Comparison of ENCODE assay signal across 8 cellular contexts in the genomic region with DNA sequence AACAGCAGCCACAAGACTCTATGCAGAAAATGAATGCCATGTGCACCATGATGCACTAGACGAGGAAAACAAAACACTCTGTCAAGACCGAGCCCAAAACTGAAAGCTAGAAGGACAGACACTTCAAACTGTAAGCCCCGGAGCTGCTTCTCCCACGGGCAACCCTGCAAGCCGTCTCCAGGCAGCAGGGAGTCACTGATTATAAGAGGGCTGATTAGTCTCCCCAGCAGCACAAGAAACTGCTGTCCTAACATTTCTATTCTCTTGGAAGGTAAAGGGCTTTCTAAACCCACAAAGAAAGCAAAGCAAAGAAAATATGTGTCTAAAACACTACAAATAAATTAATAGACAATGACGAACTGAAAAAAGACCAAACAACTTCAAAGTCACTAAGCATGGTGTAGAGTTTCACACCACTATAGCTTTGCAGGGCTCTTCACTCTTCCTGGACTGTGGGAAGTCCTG. TPM values are rescaled to one million over a fixed set of nuclear protein-coding genes. Genes with fewer than 3 reads are reported as not detected.
A peak's percentile ranks its signal among the peaks of the same experiment; 100 is the strongest.
DNase-seq lines count a peak whose midpoint lies in the region; ATAC-seq, FAIRE-seq and TF ChIP-seq lines count a peak whose summit lies in the region.

No MANE protein-coding gene starts in this region.

- H3K36me3 ChIP-seq in PC-3 (ENCODE audit: low read depth, low read length) (no peaks in the 10 kb centered on the region), colonic mucosa (no peaks in the 10 kb centered on the region), neural progenitor cell (no peaks in the 10 kb centered on the region)

- no peaks in the 10 kb centered on the region for H3K9me2 ChIP-seq in PC-3 (replicated peaks; ENCODE audit: low read length)

- H3K27ac ChIP-seq in PC-3 (ENCODE audit: low read length): no peak overlapping the region
- H3K27ac ChIP-seq in colonic mucosa: peak overlapping the region; percentile 41
- H3K27ac ChIP-seq in neural progenitor cell: no peak overlapping the region

- H3K36me3 Mint-ChIP-seq in Calu3 (ENCODE audit: insufficient read depth, unreplicated experiment) (peaks cover 5% of the 10 kb centered on the region), neural progenitor cell (no peaks in the 10 kb centered on the region)

- H3K27me3 Mint-ChIP-seq in Calu3 (ENCODE audit: unreplicated experiment): no peaks in the 10 kb centered on the region
- H3K27me3 Mint-ChIP-seq in neural progenitor cell (ENCODE audit: insufficient read depth, low read depth): no peaks in the 10 kb centered on the region

- DNase-seq in Calu3: no peak
- peak; percentile 5 for DNase-seq in PC-3
- no peak for DNase-seq in colonic mucosa
- no peak for DNase-seq in neural progenitor cell (ENCODE audit: low spot score)
- no peak for DNase-seq in NCI-H2081 treated with DMSO at 0.1 percent for 48 hours (lab: John Stamatoyannopoulos, UW)
- DNase-seq in HTR-8/SVneo (ENCODE audit: insufficient read length, low spot score): no peak

- H3K4me3 ChIP-seq in PC-3 (ENCODE audit: low read length) (peak overlapping the region; percentile 41), colonic mucosa (no peak overlapping the region), neural progenitor cell (no peak overlapping the region)

- H3K27me3 ChIP-seq in PC-3 (ENCODE audit: low read length) (no peaks in the 10 kb centered on the region), colonic mucosa (no peaks in the 10 kb centered on the region), neural progenitor cell (no peaks in the 10 kb centered on the region)

- H4K20me1 ChIP-seq in PC-3 (ENCODE audit: low read length): no peaks in the 10 kb centered on the region
- H4K20me1 ChIP-seq in neural progenitor cell (ENCODE audit: low read depth): peaks cover 17% of the 10 kb centered on the region

- H3K4me1 Mint-ChIP-seq in Calu3 (ENCODE audit: low read depth, unreplicated experiment): peaks cover 20% of the 10 kb centered on the region
- peaks cover 14% of the 10 kb centered on the region for H3K4me1 Mint-ChIP-seq in neural progenitor cell

- POLR2A ChIA-PET in PC-3 (lab: Charles Lee; ENCODE audit: unreplicated experiment): no interaction called here

- H3K4me3 Mint-ChIP-seq in Calu3 (ENCODE audit: low read depth, unreplicated experiment): peak overlapping the region; percentile 44
- peak overlapping the region; percentile 31 for H3K4me3 Mint-ChIP-seq in neural progenitor cell

- no peak overlapping the region for H3K27ac Mint-ChIP-seq in Calu3 (ENCODE audit: unreplicated experiment)
- H3K27ac Mint-ChIP-seq in neural progenitor cell: peak overlapping the region; percentile 2

- intact Hi-C loops in Calu3 (cut with micrococcal nuclease; ENCODE audit: unreplicated experiment) (no loop called here), PC-3 (cut with micrococcal nuclease) (no loop called here), colonic mucosa (cut with DNase I) (no loop called here)

- BruUV-seq in Calu3 (replicated peaks; lab: Mats Ljungman, UMichigan) (no TSS peak), PC-3 (replicated peaks; lab: Mats Ljungman, UMichigan) (no TSS peak)

- no peak for TF ChIP-seq CTCF in Calu3 (IDR thresholded peaks at IDR 0.05; ENCODE audit: unreplicated experiment)
- TF ChIP-seq CTCF in PC-3 (conservative IDR thresholded peaks at IDR 0.05; ENCODE audit: low read depth, low read length): no peak
- TF ChIP-seq CTCF in colonic mucosa (IDR thresholded peaks at IDR 0.05): no peak
- TF ChIP-seq CTCF in neural progenitor cell (IDR thresholded peaks at IDR 0.05): no peak

- peak overlapping the region; percentile 57 for H3K4me2 ChIP-seq in PC-3 (ENCODE audit: low read length)
- peak overlapping the region; percentile 33 for H3K4me2 ChIP-seq in neural progenitor cell

- H3K9me3 ChIP-seq in PC-3 (ENCODE audit: low read length) (no peaks in the 10 kb centered on the region), colonic mucosa (no peaks in the 10 kb centered on the region), neural progenitor cell (ENCODE audit: low read depth) (no peaks in the 10 kb centered on the region)

- no peaks in the 10 kb centered on the region for H3F3A ChIP-seq in PC-3 (ENCODE audit: low read length, unreplicated experiment)
- peaks cover 6% of the 10 kb centered on the region for H3F3A ChIP-seq in neural progenitor cell (ENCODE audit: low read depth)

- H2AFZ ChIP-seq in PC-3 (ENCODE audit: low read length) (peak overlapping the region; percentile 8; the same call in 1 of the 2 replicates), neural progenitor cell (replicated peaks) (no peak overlapping the region)

- CTCF ChIA-PET in Calu3 (lab: Charles Lee) (interaction anchor here (0.6 to 1.1 kb wide), 3 partner anchors 10 to 46 kb away, joined by 3 to 4 read pairs (median 4); no protein-coding TSS in a partner anchor), PC-3 (lab: Charles Lee) (no interaction called here)

- ATAC-seq in GM21423 (IDR thresholded peaks at IDR 0.05; ENCODE audit: unreplicated experiment) (peak; percentile 48), PC-3 (peak; percentile 66), HG03457 (IDR thresholded peaks at IDR 0.05; ENCODE audit: unreplicated experiment) (no peak)

- no peaks in the 10 kb centered on the region for H3K9me3 Mint-ChIP-seq in Calu3 (ENCODE audit: low read depth, unreplicated experiment)
- no peaks in the 10 kb centered on the region for H3K9me3 Mint-ChIP-seq in neural progenitor cell

- H3K4me1 ChIP-seq in PC-3 (ENCODE audit: insufficient read depth, low read length) (peaks cover 10% of the 10 kb centered on the region), colonic mucosa (peaks cover 42% of the 10 kb centered on the region), neural progenitor cell (peaks cover 14% of the 10 kb centered on the region)

- peaks cover 89% of the 10 kb centered on the region for H3K79me2 ChIP-seq in PC-3 (ENCODE audit: low read length)
- peaks cover 15% of the 10 kb centered on the region for H3K79me2 ChIP-seq in neural progenitor cell (ENCODE audit: low read depth)

- no peak overlapping the region for H3K9ac ChIP-seq in PC-3 (ENCODE audit: low read length)
- H3K9ac ChIP-seq in colonic mucosa (ENCODE audit: low read depth in 2 of 2, low read length in 2 of 2): peak overlapping the region in 1 of 2 donors; percentile 32
- no peak overlapping the region for H3K9ac ChIP-seq in neural progenitor cell

- FAIRE-seq in HTR-8/SVneo (lab: Jason Lieb, UNC): no peak

RNA-seq across cellular contexts. Expression of gene TBC1D2B, which starts 15.5 kb away (rescaled TPM):
- 50.0 and 52.8 TPM in 2 replicates for total RNA-seq in Calu3 (2022)
- total RNA-seq in PC-3 (2014; rRNA removed): 12.6 and 19.0 TPM in 2 replicates
- total RNA-seq in colonic mucosa: 10 to 100 TPM; 35.9 to 49.1 TPM
- total RNA-seq in neural progenitor cell (ENCODE audit: low replicate concordance): 11.7 and 18.6 TPM in 2 replicates

RNA-seq across cellular contexts. Expression of gene SH2D7, which starts 30.4 kb away (rescaled TPM):
- total RNA-seq in Calu3 (2022) (not detected in 2 replicates), PC-3 (2014; rRNA removed) (not detected in 2 replicates), colonic mucosa (1 to 10 TPM in 1 of 2 donors, under 1 TPM in 1; 0.58 to 1.6 TPM), neural progenitor cell (ENCODE audit: low replicate concordance) (not detected in 2 replicates)
